ENCODE assay signal across 1 cellular context in the genomic region with DNA sequence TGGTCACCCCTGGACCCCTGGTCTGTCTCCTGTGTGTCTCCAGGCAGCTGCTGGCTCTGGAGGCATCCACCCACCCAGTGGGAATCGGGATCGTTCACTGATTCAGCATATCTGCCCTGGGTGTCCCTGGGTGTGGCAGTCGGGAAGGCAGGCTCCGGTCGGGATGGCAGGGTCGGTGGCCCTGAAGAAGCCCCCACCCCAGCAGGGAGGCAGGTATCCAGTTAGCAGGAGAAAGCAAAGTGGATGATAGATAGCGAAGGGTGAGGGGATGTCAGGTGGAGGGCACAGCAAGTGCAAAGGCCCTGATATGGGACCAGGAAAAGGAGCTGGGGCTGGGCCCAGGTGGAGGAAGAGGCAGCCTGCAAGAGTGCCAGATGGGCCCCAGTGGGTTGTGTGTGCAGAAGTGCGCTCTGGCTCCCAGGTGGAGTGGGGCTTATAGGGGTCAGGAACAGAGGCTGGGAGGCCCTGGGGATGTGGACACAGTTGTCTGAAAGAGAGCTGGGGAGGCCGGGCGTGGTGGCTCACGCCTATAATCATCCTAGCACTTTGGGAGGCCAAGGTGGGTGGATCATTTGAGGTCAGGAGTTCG.
A peak's percentile ranks its signal among the peaks of the same experiment; 100 is the strongest.
TF ChIP-seq lines count a peak whose summit lies in the region.

No MANE protein-coding gene starts in this region.

TF ChIP-seq in HEK293, 187 proteins besides CTCF, POLR2A, EP300 and RAD21 (continued from another document):
- TF ChIP-seq, protein P1, sequence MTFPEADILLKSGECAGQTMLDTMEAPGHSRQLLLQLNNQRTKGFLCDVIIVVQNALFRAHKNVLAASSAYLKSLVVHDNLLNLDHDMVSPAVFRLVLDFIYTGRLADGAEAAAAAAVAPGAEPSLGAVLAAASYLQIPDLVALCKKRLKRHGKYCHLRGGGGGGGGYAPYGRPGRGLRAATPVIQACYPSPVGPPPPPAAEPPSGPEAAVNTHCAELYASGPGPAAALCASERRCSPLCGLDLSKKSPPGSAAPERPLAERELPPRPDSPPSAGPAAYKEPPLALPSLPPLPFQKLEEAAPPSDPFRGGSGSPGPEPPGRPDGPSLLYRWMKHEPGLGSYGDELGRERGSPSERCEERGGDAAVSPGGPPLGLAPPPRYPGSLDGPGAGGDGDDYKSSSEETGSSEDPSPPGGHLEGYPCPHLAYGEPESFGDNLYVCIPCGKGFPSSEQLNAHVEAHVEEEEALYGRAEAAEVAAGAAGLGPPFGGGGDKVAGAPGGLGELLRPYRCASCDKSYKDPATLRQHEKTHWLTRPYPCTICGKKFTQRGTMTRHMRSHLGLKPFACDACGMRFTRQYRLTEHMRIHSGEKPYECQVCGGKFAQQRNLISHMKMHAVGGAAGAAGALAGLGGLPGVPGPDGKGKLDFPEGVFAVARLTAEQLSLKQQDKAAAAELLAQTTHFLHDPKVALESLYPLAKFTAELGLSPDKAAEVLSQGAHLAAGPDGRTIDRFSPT (tag by site-specific recombination; IDR thresholded peaks at IDR 0.05), result 0 out of 2 replicates have a peak, but pooled peaks have one; percentile 15
